In the genomic region with DNA sequence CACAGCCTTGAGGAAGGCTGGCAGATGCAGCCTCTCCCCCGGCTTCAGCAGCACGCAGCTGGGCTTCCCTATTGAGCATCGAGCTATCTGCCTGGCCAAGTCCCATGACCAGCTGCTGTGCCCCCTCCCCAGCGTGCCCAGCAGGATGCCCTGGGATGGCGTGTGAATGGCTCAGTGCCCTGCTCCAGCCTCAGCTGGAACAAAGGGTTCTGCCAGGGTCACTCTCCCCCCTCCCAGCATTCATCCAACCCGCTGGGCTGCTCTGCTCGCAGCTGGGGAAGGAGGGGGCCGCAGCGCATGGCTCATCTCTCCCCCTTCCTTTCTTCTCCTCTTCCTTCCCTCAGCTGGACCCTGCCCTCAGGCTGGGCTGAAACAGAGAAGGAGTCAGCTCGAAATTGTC, we compare ENCODE assay signal across 1 cellular context.
TF ChIP-seq lines count a peak whose summit lies in the region.

No MANE protein-coding gene starts in this region.

TF ChIP-seq in WTC11, 78 proteins besides CTCF, POLR2A, EP300 and RAD21 (continued from another document):
- TF ChIP-seq, protein P1, sequence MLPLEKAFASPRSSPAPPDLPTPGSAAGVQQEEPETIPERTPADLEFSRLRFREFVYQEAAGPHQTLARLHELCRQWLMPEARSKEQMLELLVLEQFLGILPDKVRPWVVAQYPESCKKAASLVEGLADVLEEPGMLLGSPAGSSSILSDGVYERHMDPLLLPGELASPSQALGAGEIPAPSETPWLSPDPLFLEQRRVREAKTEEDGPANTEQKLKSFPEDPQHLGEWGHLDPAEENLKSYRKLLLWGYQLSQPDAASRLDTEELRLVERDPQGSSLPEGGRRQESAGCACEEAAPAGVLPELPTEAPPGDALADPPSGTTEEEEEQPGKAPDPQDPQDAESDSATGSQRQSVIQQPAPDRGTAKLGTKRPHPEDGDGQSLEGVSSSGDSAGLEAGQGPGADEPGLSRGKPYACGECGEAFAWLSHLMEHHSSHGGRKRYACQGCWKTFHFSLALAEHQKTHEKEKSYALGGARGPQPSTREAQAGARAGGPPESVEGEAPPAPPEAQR (CRISPR knock-in tag; IDR thresholded peaks at IDR 0.05), result no peak
- TF ChIP-seq GTF2I (CRISPR knock-in tag; conservative IDR thresholded peaks at IDR 0.05) (no peak), ZNF121 (CRISPR knock-in tag; IDR thresholded peaks at IDR 0.05) (no peak), HMGA2 (CRISPR knock-in tag; IDR thresholded peaks at IDR 0.05) (no peak), TCF7 (CRISPR knock-in tag; IDR thresholded peaks at IDR 0.05; ENCODE audit: low read depth) (no peak)
TF ChIP-seq in WTC11: peak in this region for 0.
